Comparison of ENCODE assay signal across 9 cellular contexts in genomic region chr2:157056200-157056676, GRCh38.
DNase-seq lines count a peak whose midpoint lies in the region; ATAC-seq and TF ChIP-seq lines count a peak whose summit lies in the region.
"Had no signal": no experiment of that assay in that cellular context is flagged by ENCODE, and none has a peak within 500 bp of the region (broad histone marks: within the 10 kb centered on the region; RNA-seq: fewer than 3 reads in every experiment).

No MANE protein-coding gene starts in this region.

- peak; percentile 5 for TF ChIP-seq CTCF in fibroblast of pulmonary artery (IDR thresholded peaks at IDR 0.05; ENCODE audit: low read length, missing control alignments)

- H3K27ac Mint-ChIP-seq in natural killer cell treated with Interleukin-12 subunit alpha and Interleukin-12 subunit beta and Interleukin-15 and Interleukin-18, amount 100 ng/mL, for 72 hours: no peak overlapping the region
- H3K27ac Mint-ChIP-seq: progenitor cell of endocrine pancreas had no signal

- no peaks in the 10 kb centered on the region for H3K9me3 ChIP-seq in SJSA1 (replicated peaks)

- no peaks in the 10 kb centered on the region for H3K36me3 ChIP-seq in SJSA1

- DNase-seq in HCEC 1CT (peak; percentile 94), SJSA1 (ENCODE audit: low read depth in 1 of 2, low spot score in 2 of 2) (peak; percentile 46 to 91), fibroblast of pulmonary artery (ENCODE audit: low read depth) (peak; percentile 90), stromal cell of bone marrow (ENCODE audit: low read depth) (peak; percentile 62), C1 segment of cervical spinal cord (lab: John Stamatoyannopoulos, UW) (no peak)
- DNase-seq in natural killer cell treated with Interleukin-12 subunit alpha and Interleukin-12 subunit beta and Interleukin-15 and Interleukin-18, amount 100 ng/mL, for 72 hours (ENCODE audit: low spot score): no peak
- DNase-seq in stimulated activated CD4-positive, alpha-beta T cell treated with anti-CD3 and anti-CD28 coated beads, Interleukin-4, amount 100 ng/mL, for 4 hours: no peak
- DNase-seq: NCI-H187 had no signal

- no peaks in the 10 kb centered on the region for H3K27me3 Mint-ChIP-seq in natural killer cell treated with Interleukin-12 subunit alpha and Interleukin-12 subunit beta and Interleukin-15 and Interleukin-18, amount 100 ng/mL, for 72 hours
- H3K27me3 Mint-ChIP-seq: progenitor cell of endocrine pancreas had no signal

- H3K4me3 ChIP-seq in SJSA1: no peak overlapping the region
- peak overlapping the region; percentile 44 for H3K4me3 ChIP-seq in fibroblast of pulmonary artery (replicated peaks; ENCODE audit: low read depth, low read length)

- H3K4me1 Mint-ChIP-seq in natural killer cell treated with Interleukin-12 subunit alpha and Interleukin-12 subunit beta and Interleukin-15 and Interleukin-18, amount 100 ng/mL, for 72 hours (ENCODE audit: low read depth in 2 of 2): no peaks in the 10 kb centered on the region

- peaks cover 25% of the 10 kb centered on the region for H3K4me1 ChIP-seq in SJSA1 (replicated peaks)

- no peaks in the 10 kb centered on the region for H3K27me3 ChIP-seq in SJSA1 (replicated peaks)

- H3K36me3 Mint-ChIP-seq in natural killer cell treated with Interleukin-12 subunit alpha and Interleukin-12 subunit beta and Interleukin-15 and Interleukin-18, amount 100 ng/mL, for 72 hours: no peaks in the 10 kb centered on the region

- no peak overlapping the region for H3K4me3 Mint-ChIP-seq in natural killer cell treated with Interleukin-12 subunit alpha and Interleukin-12 subunit beta and Interleukin-15 and Interleukin-18, amount 100 ng/mL, for 72 hours

- no peaks in the 10 kb centered on the region for H3K9me3 Mint-ChIP-seq in natural killer cell treated with Interleukin-12 subunit alpha and Interleukin-12 subunit beta and Interleukin-15 and Interleukin-18, amount 100 ng/mL, for 72 hours

- ATAC-seq in natural killer cell treated with Interleukin-12 subunit alpha and Interleukin-12 subunit beta and Interleukin-15 and Interleukin-18, amount 100 ng/mL, for 72 hours: no peak

- peak overlapping the region; percentile 75 for H3K27ac ChIP-seq in SJSA1

Comparison
In these comparisons a context has a peak if more than half of its experiments do, and no peak if none do; other contexts are left out.
1. DNase-seq: peak in HCEC 1CT (single experiment), SJSA1 (2 of 2), fibroblast of pulmonary artery (single experiment) and stromal cell of bone marrow (single experiment); none in C1 segment of cervical spinal cord (0 of 14), natural killer cell treated with Interleukin-12 subunit alpha and Interleukin-12 subunit beta and Interleukin-15 and Interleukin-18, amount 100 ng/mL, for 72 hours (single experiment) and stimulated activated CD4-positive, alpha-beta T cell treated with anti-CD3 and anti-CD28 coated beads, Interleukin-4, amount 100 ng/mL, for 4 hours (0 of 2).